Comparison of ENCODE assay signal across 1 cellular context in genomic region chr9:72217306-72217842, GRCh38.
TF ChIP-seq lines count a peak whose summit lies in the region.

No MANE protein-coding gene starts in this region.

TF ChIP-seq in HepG2, 621 proteins besides CTCF, POLR2A, EP300 and RAD21 (continued from another document):
- TF ChIP-seq AFF4 (CRISPR knock-in tag; IDR thresholded peaks at IDR 0.05) (no peak), U2AF1 (optimal IDR thresholded peaks at IDR 0.05; ENCODE audit: low read depth, low read length) (no peak), ZNF296 (CRISPR knock-in tag; conservative IDR thresholded peaks at IDR 0.05) (no peak), NR2F2 (IDR thresholded peaks at IDR 0.05; ENCODE audit: borderline replicate concordance, low read depth) (no peak), GMEB2 (CRISPR knock-in tag; IDR thresholded peaks at IDR 0.05; ENCODE audit: low read depth) (no peak), IRF9 (CRISPR knock-in tag; IDR thresholded peaks at IDR 0.05; ENCODE audit: borderline replicate concordance) (no peak), SRSF1 (optimal IDR thresholded peaks at IDR 0.05; ENCODE audit: low read depth, low read length) (no peak), XRCC5 (optimal IDR thresholded peaks at IDR 0.05; ENCODE audit: low read length) (no peak), FOXA3 (CRISPR knock-in tag; IDR thresholded peaks at IDR 0.05) (peak; percentile 47; the same call in 1 of the 2 replicates), FOXP4 (CRISPR knock-in tag; IDR thresholded peaks at IDR 0.05) (0 out of 2 replicates have a peak, but pooled peaks have one; percentile 14), RARA (CRISPR knock-in tag; IDR thresholded peaks at IDR 0.05) (no peak), BCLAF1 (IDR thresholded peaks at IDR 0.05) (no peak), CHD4 (IDR thresholded peaks at IDR 0.05; ENCODE audit: borderline replicate concordance, low read length) (no peak), NPAS2 (CRISPR knock-in tag; IDR thresholded peaks at IDR 0.05; ENCODE audit: borderline replicate concordance) (no peak), NCOA2 (CRISPR knock-in tag; IDR thresholded peaks at IDR 0.05) (0 out of 2 replicates have a peak, but pooled peaks have one; percentile 23), ZFP37 (CRISPR knock-in tag; IDR thresholded peaks at IDR 0.05; ENCODE audit: borderline replicate concordance) (no peak), ZNF317 (CRISPR knock-in tag; IDR thresholded peaks at IDR 0.05) (no peak), FOSL2 (CRISPR knock-in tag; IDR thresholded peaks at IDR 0.05) (peak; percentile 49; the same call in 1 of the 2 replicates), MED1 (CRISPR knock-in tag; IDR thresholded peaks at IDR 0.05) (peak; percentile 42; the same call in 1 of the 2 replicates)
